19 cellular contexts compared by ENCODE assay signal in the genomic region with DNA sequence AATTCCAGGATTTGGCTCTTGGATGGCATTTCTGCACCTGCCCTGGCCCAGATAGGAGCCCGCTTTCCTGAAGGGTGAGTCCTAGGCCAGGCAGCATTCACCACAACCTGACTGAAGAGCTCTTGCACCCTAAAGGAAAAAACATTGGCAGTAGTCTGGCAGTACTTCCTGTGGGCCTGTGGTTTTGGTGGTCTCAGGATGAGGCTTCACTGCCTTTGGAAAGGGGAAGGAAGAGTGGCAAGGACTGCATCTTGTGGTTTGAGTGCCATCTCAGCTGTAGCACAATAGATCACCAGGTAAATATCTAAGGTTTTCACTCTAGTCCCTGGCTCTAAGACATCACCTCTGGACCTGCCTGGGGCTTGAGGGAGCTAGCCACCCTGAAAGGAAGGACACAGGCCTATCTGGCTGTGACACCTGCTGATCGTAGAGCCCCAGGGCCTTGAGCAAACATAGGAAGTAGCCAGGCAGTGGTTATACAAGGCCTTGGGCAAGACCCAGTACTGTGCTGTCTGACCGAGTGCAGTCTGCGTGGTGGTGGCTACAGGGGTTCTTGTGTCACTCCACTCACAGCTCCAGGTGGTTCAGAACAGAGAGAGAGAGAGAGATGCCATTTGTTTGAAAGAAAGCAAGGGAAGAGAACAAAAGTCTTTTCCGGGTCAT. TPM values are rescaled to one million over a fixed set of nuclear protein-coding genes. Genes with fewer than 3 reads are reported as not detected.
DNase-seq lines count a peak whose midpoint lies in the region; ATAC-seq lines count a peak whose summit lies in the region.
"Had no signal": no experiment of that assay in that cellular context is flagged by ENCODE, and none has a peak within 500 bp of the region (broad histone marks: within the 10 kb centered on the region; RNA-seq: fewer than 3 reads in every experiment).

No MANE protein-coding gene starts in this region.

- H3K4me2 ChIP-seq in BLaER1, result peak overlapping the region; percentile 56

- H3K36me3 ChIP-seq in BLaER1, result no peaks in the 10 kb centered on the region
- H3K36me3 ChIP-seq: BE2C had no signal

- H3K4me1 ChIP-seq in BLaER1, result peaks cover 17% of the 10 kb centered on the region
- H3K4me1 ChIP-seq: BE2C had no signal

- H3K9ac ChIP-seq in BLaER1, result no peak overlapping the region

- no peaks in the 10 kb centered on the region for H3K9me3 ChIP-seq in BLaER1
- H3K9me3 ChIP-seq: BE2C had no signal

- DNase-seq in Jurkat, Clone E6-1 (ENCODE audit: low read depth, low spot score), result peak; percentile 29
- DNase-seq in NOMO-1 (lab: John Stamatoyannopoulos, UW; ENCODE audit: unreplicated experiment in 2 of 2) (peak; percentile 41 to 44), UCSD-AML1 (lab: John Stamatoyannopoulos, UW; ENCODE audit: unreplicated experiment) (peak; percentile 10)
- DNase-seq in activated CD4-positive, CD25-positive, alpha-beta regulatory T cell (lab: John Stamatoyannopoulos, UW), result no peak
- DNase-seq: 8988T; BE2C; CD8-positive, alpha-beta T cell; H9; NCI-H1092 treated with DMSO at 0.1 percent for 48 hours; NCI-H2081 treated with DMSO at 0.1 percent for 48 hours; NCI-H510A treated with DMSO at 0.1 percent for 48 hours; OCI-M1; SHP77 treated with DMSO at 0.1 percent for 48 hours; T-helper 2 cell had no signal

- ATAC-seq in HG03039 (IDR thresholded peaks at IDR 0.05; ENCODE audit: unreplicated experiment) (no peak), GM19324 (IDR thresholded peaks at IDR 0.05; ENCODE audit: low FRiP score, unreplicated experiment) (no peak), esophagus mucosa (no peak)
- ATAC-seq: CD8-positive, alpha-beta T cell had no signal

- no peaks in the 10 kb centered on the region for H4K20me1 ChIP-seq in BLaER1

- no peaks in the 10 kb centered on the region for H3K27me3 ChIP-seq in BLaER1
- H3K27me3 ChIP-seq: BE2C had no signal

- no peak overlapping the region for H3K27ac ChIP-seq in BLaER1

- H3K4me3 ChIP-seq in BLaER1, result no peak overlapping the region
- no peak overlapping the region for H3K4me3 ChIP-seq in Jurkat, Clone E6-1 (ENCODE audit: low read length)

RNA-seq across cellular contexts. Expression of a gene that starts 28.5 kb away (rescaled TPM):
- not detected for polyA plus RNA-seq in Jurkat, Clone E6-1 (2012; ENCODE audit: insufficient read depth, insufficient read length)
- total RNA-seq in esophagus mucosa, result 6.9 TPM
- total RNA-seq: CD8-positive, alpha-beta T cell had no signal
- polyA plus RNA-seq: IgD-negative memory B cell had no signal

Comparison
In these comparisons a context has a peak if more than half of its experiments do, and no peak if none do; other contexts are left out.
1. DNase-seq: peak in Jurkat, Clone E6-1 (single experiment), NOMO-1 (2 of 2) and UCSD-AML1 (single experiment); none in activated CD4-positive, CD25-positive, alpha-beta regulatory T cell (0 of 4).